ENCODE assay signal across 1 cellular context in the genomic region with DNA sequence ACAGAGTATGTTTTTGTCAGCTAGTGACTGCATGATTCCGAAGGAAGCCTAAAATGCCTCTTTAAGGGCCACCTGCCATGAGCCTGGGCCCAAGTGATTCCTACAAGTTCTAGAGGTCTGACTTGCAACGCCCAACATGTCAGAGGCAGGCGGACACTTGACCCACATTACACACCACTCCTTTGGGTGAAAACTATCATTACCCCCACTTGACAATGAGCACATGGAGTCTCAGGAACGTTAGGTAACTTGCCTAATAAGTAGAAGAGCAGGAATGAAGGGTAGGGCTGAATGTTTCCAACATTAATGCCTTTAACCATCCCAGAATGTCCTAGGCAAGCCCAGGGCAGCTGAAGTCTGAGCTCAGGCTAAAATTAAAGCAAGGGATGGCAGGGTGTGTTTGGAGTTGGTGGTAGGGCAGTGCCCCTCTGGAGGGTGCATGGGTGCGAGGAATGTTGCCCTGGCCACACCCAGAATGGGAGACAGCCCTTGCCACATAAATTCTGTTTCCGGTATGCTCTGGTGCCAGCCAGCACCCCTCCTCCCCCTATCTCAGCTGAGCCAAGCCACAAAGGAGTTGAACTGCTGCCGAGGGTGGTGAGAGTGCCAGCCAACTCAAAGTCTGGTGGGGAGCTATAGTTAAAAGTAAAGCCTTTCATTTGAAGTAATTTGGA.
TF ChIP-seq lines count a peak whose summit lies in the region.

No MANE protein-coding gene starts in this region.

TF ChIP-seq in H1, 55 proteins besides CTCF, POLR2A, EP300 and RAD21:
- TF ChIP-seq POU5F1 (IDR thresholded peaks at IDR 0.05; ENCODE audit: low read depth, low read length) (no peak), TEAD4 (IDR thresholded peaks at IDR 0.05; ENCODE audit: low read depth, low read length) (no peak), E2F6 (IDR thresholded peaks at IDR 0.05) (no peak), CHD1 (IDR thresholded peaks at IDR 0.05; ENCODE audit: low read depth, low read length) (no peak), CTBP2 (IDR thresholded peaks at IDR 0.05; ENCODE audit: borderline replicate concordance, insufficient read depth, insufficient read length, low read length) (no peak), SUZ12 (IDR thresholded peaks at IDR 0.05; ENCODE audit: low read length) (no peak), CBX5 (IDR thresholded peaks at IDR 0.05; ENCODE audit: low read depth, low read length) (no peak), KDM5A (IDR thresholded peaks at IDR 0.05; ENCODE audit: low read length) (no peak), TAF7 (optimal IDR thresholded peaks at IDR 0.05; ENCODE audit: borderline replicate concordance, low read depth, low read length) (no peak), EGR1 (IDR thresholded peaks at IDR 0.05; ENCODE audit: borderline replicate concordance, low read depth, low read length) (no peak), TAF1 (IDR thresholded peaks at IDR 0.05; ENCODE audit: low read depth, low read length) (no peak), SIX5 (IDR thresholded peaks at IDR 0.05; ENCODE audit: low read depth, low read length) (no peak), GTF2F1 (IDR thresholded peaks at IDR 0.05; ENCODE audit: borderline replicate concordance, low read depth, low read length) (no peak), CHD2 (IDR thresholded peaks at IDR 0.05; ENCODE audit: low read length) (no peak), SIRT6 (IDR thresholded peaks at IDR 0.05; ENCODE audit: low read length) (no peak)
